ENCODE assay signal across 27 cellular contexts in genomic region chr2:5700551-5700950, GRCh38. TPM values are rescaled to one million over a fixed set of nuclear protein-coding genes. Genes with fewer than 3 reads are reported as not detected.
A peak's percentile ranks its signal among the peaks of the same experiment; 100 is the strongest.
DNase-seq lines count a peak whose midpoint lies in the region; ATAC-seq, FAIRE-seq and TF ChIP-seq lines count a peak whose summit lies in the region.
"Had no signal": no experiment of that assay in that cellular context is flagged by ENCODE, and none has a peak within 500 bp of the region (broad histone marks: within the 10 kb centered on the region; RNA-seq: fewer than 3 reads in every experiment).

No MANE protein-coding gene starts in this region.

- H2BK20ac ChIP-seq in H1 (ENCODE audit: low read length) = no peak overlapping the region

- peak overlapping the region; percentile 45 for H3K4me3 ChIP-seq in MM.1S (ENCODE audit: low read length)
- no peak overlapping the region for H3K4me3 ChIP-seq in H1 (ENCODE audit: extremely low read depth in 1 of 4, insufficient read depth in 2 of 4, low read depth in 3 of 4, low read length in 4 of 4)
- no peak overlapping the region for H3K4me3 ChIP-seq in MG63
- H3K4me3 ChIP-seq in dorsolateral prefrontal cortex = no peak overlapping the region
- H3K4me3 ChIP-seq: HAP-1, Peyer's patch, SJCRH30 had no signal

- peaks cover 34% of the 10 kb centered on the region for H3F3A ChIP-seq in MM.1S (ENCODE audit: insufficient read depth, low read length)

- CTCF ChIA-PET in H1 (lab: Charles Lee; ENCODE audit: partially characterized antibody) = interaction anchor here (0.6 to 1.1 kb wide), 2 partner anchors 80 to 333 kb away, joined by 3 read pairs; no protein-coding TSS in a partner anchor

- H3K4ac ChIP-seq in H1 (replicated peaks; ENCODE audit: insufficient read length, low read depth, low read length) = no peak overlapping the region

- H3K79me2 ChIP-seq in MM.1S (ENCODE audit: low read length) = peaks cover 8% of the 10 kb centered on the region; the same call in 1 of the 2 replicates
- peaks cover 0 to 50% of the 10 kb centered on the region in 2 experiments; a peak in 3 of 4 replicates for H3K79me2 ChIP-seq in H1 (ENCODE audit: control insufficient read depth in 1 of 2, insufficient read depth in 2 of 2, low read length in 2 of 2)

- H4K91ac ChIP-seq in H1 (replicated peaks; ENCODE audit: insufficient read length, low read length) = no peak overlapping the region

- H3K4me1 ChIP-seq in MM.1S (ENCODE audit: low read length) (peaks cover 12% of the 10 kb centered on the region; the same call in 1 of the 2 replicates), H1 (replicated peaks in 1 of 4; ENCODE audit: control insufficient read depth in 3 of 4, insufficient read depth in 4 of 4, low read length in 3 of 4) (peaks cover 2 to 12% (median 9%) of the 10 kb centered on the region in 4 experiments)
- H3K4me1 ChIP-seq: HAP-1 had no signal

- 0 out of 2 replicates have a peak overlapping the region, but pooled peaks have one; percentile 5 for H2AFZ ChIP-seq in MM.1S (ENCODE audit: low read length)
- H2AFZ ChIP-seq in H1 (ENCODE audit: low read length) = no peak overlapping the region

- H4K20me1 ChIP-seq in MM.1S (ENCODE audit: insufficient read depth, low read length) (no peaks in the 10 kb centered on the region), H1 (replicated peaks in 1 of 2; ENCODE audit: control insufficient read depth in 1 of 2, insufficient read depth in 2 of 2, low read length in 2 of 2) (peaks cover 2 to 3% of the 10 kb centered on the region in 2 experiments)

- no peak overlapping the region for H4K8ac ChIP-seq in H1 (ENCODE audit: extremely low read depth, insufficient read depth, low read length)

- H3K27ac ChIP-seq in MM.1S (ENCODE audit: low read length) (peak overlapping the region; percentile 95), H1 (ENCODE audit: low read depth, low read length) (no peak overlapping the region), dorsolateral prefrontal cortex (no peak overlapping the region)
- H3K27ac ChIP-seq: HL-60, Peyer's patch, SJCRH30 had no signal

- H3K27me3 Mint-ChIP-seq in nephron progenitor cell (ENCODE audit: low read depth, poor library complexity) (peaks cover 9% of the 10 kb centered on the region), type B pancreatic cell (peaks cover 4% of the 10 kb centered on the region)

- no peak for FAIRE-seq in H1 (lab: Jason Lieb, UNC)
- FAIRE-seq: GM12892, GM18507, GM19239, HepG2 had no signal

- H2BK15ac ChIP-seq in H1 (ENCODE audit: low read length) = no peak overlapping the region

- TF ChIP-seq CTCF in MM.1S (IDR thresholded peaks at IDR 0.05; ENCODE audit: low read length) (no peak), H1 (IDR thresholded peaks at IDR 0.05; ENCODE audit: control extremely low read depth in 1 of 3, insufficient read depth in 1 of 3, low read depth in 1 of 3, low read length in 3 of 3) (no peak; a peak in 1 of 4 replicates), nephron progenitor cell (IDR thresholded peaks at IDR 0.05) (no peak), type B pancreatic cell (conservative IDR thresholded peaks at IDR 0.05) (peak; percentile 43), dorsolateral prefrontal cortex (IDR thresholded peaks at IDR 0.05 in 54 of 56, conservative IDR thresholded peaks at IDR 0.05 in 2 of 56; ENCODE audit: low read depth in 1 of 56, partially characterized antibody in 56 of 56) (no peak)

- H2AK5ac ChIP-seq in H1 (ENCODE audit: low read depth, low read length) = no peak overlapping the region; the same call in 1 of the 2 replicates

- no peak overlapping the region for H3K14ac ChIP-seq in H1 (ENCODE audit: insufficient read length)

- POLR2A ChIA-PET in H1 (lab: Charles Lee; ENCODE audit: partially characterized antibody) = interaction anchor here (0.6 to 1.2 kb wide), 2 partner anchors 9 to 24 kb away, joined by 3 read pairs; no protein-coding TSS in a partner anchor

- H3K23me2 ChIP-seq in H1 (ENCODE audit: low read depth, low read length) = peaks cover 13% of the 10 kb centered on the region

- peaks cover 4% of the 10 kb centered on the region for H3K9me3 Mint-ChIP-seq in nephron progenitor cell
- no peaks in the 10 kb centered on the region for H3K9me3 Mint-ChIP-seq in type B pancreatic cell

- H3K56ac ChIP-seq in H1 (replicated peaks; ENCODE audit: insufficient read length, low read depth, low read length) = no peak overlapping the region

- H2BK12ac ChIP-seq in H1 (ENCODE audit: low read depth, low read length) = no peak overlapping the region

- TF ChIP-seq EP300 in H1 (IDR thresholded peaks at IDR 0.05; ENCODE audit: borderline replicate concordance in 1 of 2, low read depth in 2 of 2, low read length in 2 of 2) = no peak

- H3K4me1 Mint-ChIP-seq in nephron progenitor cell (peaks cover 41% of the 10 kb centered on the region), type B pancreatic cell (ENCODE audit: unreplicated experiment) (peaks cover 35% of the 10 kb centered on the region)

- TF ChIP-seq POLR2A in H1 (IDR thresholded peaks at IDR 0.05; ENCODE audit: control extremely low read depth in 1 of 2, low read depth in 2 of 2, low read length in 2 of 2) = no peak

- 83% methylated on average over 5 of the region's 5 CpGs; no CpG with 5 or more reads in 1 of the 2 experiments for WGBS in H1 (ENCODE audit: extremely low coverage in 1 of 2, insufficient coverage in 1 of 2, insufficient read length in 1 of 2, insufficient replicate concordance in 2 of 2, low coverage in 1 of 2, low lambda C conversion rate in 2 of 2, missing lambda C conversion rate in 1 of 2), 2 experiments

- H3K23ac ChIP-seq in H1 (ENCODE audit: insufficient read length) = no peak overlapping the region

- peak overlapping the region; percentile 72 for H3K4me2 ChIP-seq in MM.1S (ENCODE audit: low read depth, low read length)
- H3K4me2 ChIP-seq in H1 (ENCODE audit: insufficient read depth in 1 of 2, low read depth in 2 of 2, low read length in 2 of 2) = no peak overlapping the region

- H3K36me3 ChIP-seq in MM.1S (replicated peaks; ENCODE audit: insufficient read depth, low read length) = no peaks in the 10 kb centered on the region
- H3K36me3 ChIP-seq in H1 (ENCODE audit: control insufficient read depth in 2 of 4, insufficient read depth in 4 of 4, low read length in 3 of 4) = peaks cover 0 to 12% (median 2%) of the 10 kb centered on the region in 4 experiments; a peak in 3 of 8 replicates
- H3K36me3 ChIP-seq in MG63 = no peaks in the 10 kb centered on the region
- H3K36me3 ChIP-seq: HAP-1, Peyer's patch had no signal

- H3K27me3 ChIP-seq in MM.1S (replicated peaks; ENCODE audit: insufficient read depth, low read length) (no peaks in the 10 kb centered on the region), H1 (replicated peaks in 1 of 4; ENCODE audit: control insufficient read depth in 3 of 4, extremely low read depth in 1 of 4, insufficient read depth in 3 of 4, low read length in 3 of 4) (no peaks in the 10 kb centered on the region), MG63 (peaks cover 21% of the 10 kb centered on the region), dorsolateral prefrontal cortex (peaks cover 0 to 97% (median 80%) of the 10 kb centered on the region in 45 donors)
- H3K27me3 ChIP-seq: SJCRH30 had no signal

- H4K5ac ChIP-seq in H1 (ENCODE audit: insufficient read length, low read depth, low read length) = no peak overlapping the region

- H2BK120ac ChIP-seq in H1 (replicated peaks; ENCODE audit: low read depth, low read length) = no peak overlapping the region

- intact Hi-C loops in dorsolateral prefrontal cortex (cut with DNase I) = no loop called here

- H3K18ac ChIP-seq in H1 (ENCODE audit: extremely low read depth, low read length) = no peak overlapping the region

- H3K27ac Mint-ChIP-seq in nephron progenitor cell (peak overlapping the region; percentile 32), type B pancreatic cell (no peak overlapping the region)
- H3K27ac Mint-ChIP-seq: CD4-positive, CD25-positive, alpha-beta regulatory T cell had no signal

- peak; percentile 75 for DNase-seq in MM.1S
- no peak for DNase-seq in H1 (ENCODE audit: low read depth in 1 of 2, low spot score in 2 of 2)
- no peak for DNase-seq in nephron progenitor cell
- no peak for DNase-seq in type B pancreatic cell (ENCODE audit: extremely low spot score, unreplicated experiment)
- DNase-seq in MG63 = no peak
- DNase-seq in dorsolateral prefrontal cortex = no peak
- DNase-seq: CD4-positive, CD25-positive, alpha-beta regulatory T cell; COR-L47; DMS 273 treated with DMSO at 0.1 percent for 48 hours; DMS79 treated with DMSO at 0.1 percent for 48 hours; KBM-7; NCI-H1105; NCI-H2029 treated with DMSO at 0.1 percent for 48 hours; NCI-H226; NCI-H510A treated with DMSO at 0.1 percent for 48 hours; NCI-H748 treated with DMSO at 0.1 percent for 48 hours; NK-92 treated with Interleukin-12 subunit alpha and Interleukin-12 subunit beta, amount 100 ng/mL, for 24 hours; Peyer's patch; SJCRH30 had no signal

- H3K79me1 ChIP-seq in H1 (ENCODE audit: low read depth, low read length) = no peaks in the 10 kb centered on the region

- ATAC-seq in GM21529 (IDR thresholded peaks at IDR 0.05; ENCODE audit: unreplicated experiment) = no peak
- ATAC-seq: HepG2 had no signal

- H3K9me2 ChIP-seq in MM.1S (replicated peaks; ENCODE audit: insufficient read depth, low read length) = no peaks in the 10 kb centered on the region

- H3K36me3 Mint-ChIP-seq in nephron progenitor cell (ENCODE audit: low read depth) = peaks cover 52% of the 10 kb centered on the region
- peaks cover 38% of the 10 kb centered on the region for H3K36me3 Mint-ChIP-seq in type B pancreatic cell
- H3K36me3 Mint-ChIP-seq: CD4-positive, CD25-positive, alpha-beta regulatory T cell had no signal

- H2BK5ac ChIP-seq in H1 (ENCODE audit: low read depth, low read length) = no peak overlapping the region

- H3K9me3 ChIP-seq in MM.1S (replicated peaks; ENCODE audit: insufficient read depth, low read length) (no peaks in the 10 kb centered on the region), H1 (ENCODE audit: insufficient read depth in 2 of 2, low read depth in 1 of 2, low read length in 1 of 2) (no peaks in the 10 kb centered on the region), MG63 (no peaks in the 10 kb centered on the region)
- H3K9me3 ChIP-seq: HAP-1, SJCRH30 had no signal

- no peak for TF ChIP-seq RAD21 in H1 (IDR thresholded peaks at IDR 0.05 in 1 of 2, conservative IDR thresholded peaks at IDR 0.05 in 1 of 2; ENCODE audit: low read depth in 2 of 2, low read length in 2 of 2)

- H3K4me3 Mint-ChIP-seq in nephron progenitor cell (peak overlapping the region; percentile 40), type B pancreatic cell (peak overlapping the region; percentile 22)
- H3K4me3 Mint-ChIP-seq: CD4-positive, CD25-positive, alpha-beta regulatory T cell had no signal

- peak overlapping the region; percentile 54 for H3K9ac ChIP-seq in MM.1S (ENCODE audit: low read length)
- no peak overlapping the region for H3K9ac ChIP-seq in H1 (replicated peaks in 1 of 4; ENCODE audit: extremely low read depth in 1 of 4, low read depth in 3 of 4, low read length in 3 of 4)

RNA-seq across cellular contexts. Expression of gene SOX11, which starts 8.4 kb away (rescaled TPM):
- 55.6 and 56.5 TPM in 2 replicates for total RNA-seq in H1 (2021; fragmentation: NEBNext Ultra II Directional; extraction: Animal tissue kit (Norgen Biotek cat#: 25700))
- 9.0 and 10.1 TPM in 2 replicates for polyA plus RNA-seq in H1 (2011; rRNA removed)
- 11.6 TPM for polyA plus RNA-seq in H1 (2011; cell fraction: cytosol; rRNA removed)
- polyA plus RNA-seq in H1 (2011; cell fraction: nucleus; rRNA removed) = 15.6 TPM
- 19.0 to 24.8 TPM (median 20.5 TPM) in 4 replicates for polyA plus RNA-seq in H1 (2012, experiment 1 of 2)
- 4.9 TPM for polyA plus RNA-seq in H1 (2012, experiment 2 of 2)
- 18.6 TPM for polyA plus RNA-seq in H1 (2013, experiment 1 of 2)
- polyA plus RNA-seq in H1 (2013, experiment 2 of 2) = 17.8 TPM
- 13.0 and 14.2 TPM in 2 replicates for polyA minus RNA-seq in H1 (2011; rRNA and poly(A)+ RNA removed)
- polyA minus RNA-seq in H1 (2011; cell fraction: cytosol; rRNA and poly(A)+ RNA removed) = 35.6 TPM
- 28.9 TPM for polyA minus RNA-seq in H1 (2011; cell fraction: nucleus; rRNA and poly(A)+ RNA removed)
- total RNA-seq in type B pancreatic cell (ENCODE audit: low replicate concordance) = 21.1 and 83.2 TPM in 2 replicates
- 2.8 and 3.8 TPM in 2 replicates for total RNA-seq in MG63 (2014; rRNA removed; shearing (Covaris generic); ENCODE audit: low replicate concordance)
- total RNA-seq in dorsolateral prefrontal cortex = 1 to 10 TPM; 1.0 to 3.3 (median 1.9) TPM
- total RNA-seq: CD4-positive, CD25-positive, alpha-beta regulatory T cell; HepG2; HT-29; Peyer's patch had no signal
- polyA plus RNA-seq: CD4-positive, CD25-positive, alpha-beta regulatory T cell; HepG2 had no signal
